In genomic region chr5:93886917-93887361, GRCh38 we compare ENCODE assay signal across 14 cellular contexts.
A peak's percentile ranks its signal among the peaks of the same experiment; 100 is the strongest.
DNase-seq lines count a peak whose midpoint lies in the region; ATAC-seq and TF ChIP-seq lines count a peak whose summit lies in the region.
"Had no signal": no experiment of that assay in that cellular context is flagged by ENCODE, and none has a peak within 500 bp of the region (broad histone marks: within the 10 kb centered on the region; RNA-seq: fewer than 3 reads in every experiment).

No MANE protein-coding gene starts in this region.

- H3K9me3 Mint-ChIP-seq in CD4-positive, alpha-beta memory T cell, result no peaks in the 10 kb centered on the region
- no peaks in the 10 kb centered on the region for H3K9me3 Mint-ChIP-seq in activated naive CD8-positive, alpha-beta T cell treated with anti-CD3 and anti-CD28 coated beads, Interleukin-2, amount 10 ng/mL, durations not matched to agents 7 days and 5 days

- no peak for DNase-seq in CD4-positive, alpha-beta memory T cell
- DNase-seq in HCEC 1CT (peak; percentile 5), right lobe of liver (no peak), BE2C (no peak), GM19238 (ENCODE audit: insufficient read length, low spot score) (no peak)
- DNase-seq in activated naive CD8-positive, alpha-beta T cell treated with anti-CD3 and anti-CD28 coated beads, Interleukin-2, amount 10 ng/mL, durations not matched to agents 7 days and 5 days, result no peak
- DNase-seq: gastrocnemius medialis; NK-92 treated with Interleukin-12 subunit alpha and Interleukin-12 subunit beta, amount 100 ng/mL, for 24 hours; stimulated activated CD4-positive, alpha-beta T cell treated with anti-CD3 and anti-CD28 coated beads, Interleukin-2, amount 100 ng/mL, for 24 hours; tibial artery; WERI-Rb-1 had no signal

- H3K27ac Mint-ChIP-seq in CD4-positive, alpha-beta memory T cell, result peak overlapping the region in 2 of 7 donors; percentile 8 to 80
- H3K27ac Mint-ChIP-seq in activated naive CD8-positive, alpha-beta T cell treated with anti-CD3 and anti-CD28 coated beads, Interleukin-2, amount 10 ng/mL, durations not matched to agents 7 days and 5 days, result peak overlapping the region; percentile 83

- H3K4me1 Mint-ChIP-seq in CD4-positive, alpha-beta memory T cell, result peaks cover 15 to 27% (median 19%) of the 10 kb centered on the region in 4 donors
- peaks cover 9% of the 10 kb centered on the region for H3K4me1 Mint-ChIP-seq in activated naive CD8-positive, alpha-beta T cell treated with anti-CD3 and anti-CD28 coated beads, Interleukin-2, amount 10 ng/mL, durations not matched to agents 7 days and 5 days

- no peaks in the 10 kb centered on the region for H3K27me3 ChIP-seq in CD4-positive, alpha-beta memory T cell (ENCODE audit: insufficient read depth, low read length)
- no peaks in the 10 kb centered on the region for H3K27me3 ChIP-seq in right lobe of liver
- H3K27me3 ChIP-seq in BE2C, result no peaks in the 10 kb centered on the region
- H3K27me3 ChIP-seq: ascending aorta, gastrocnemius medialis, tibial artery had no signal

- no peak for TF ChIP-seq POLR2A in right lobe of liver (IDR thresholded peaks at IDR 0.05)

- no peaks in the 10 kb centered on the region for H3K9me3 ChIP-seq in CD4-positive, alpha-beta memory T cell (ENCODE audit: control insufficient read depth in 1 of 2, low read length in 2 of 2)
- H3K9me3 ChIP-seq in right lobe of liver (no peaks in the 10 kb centered on the region), BE2C (no peaks in the 10 kb centered on the region)
- H3K9me3 ChIP-seq: ascending aorta, gastrocnemius medialis, tibial artery had no signal

- H3K36me3 Mint-ChIP-seq in CD4-positive, alpha-beta memory T cell, result peaks cover 0 to 11% of the 10 kb centered on the region in 2 donors
- no peaks in the 10 kb centered on the region for H3K36me3 Mint-ChIP-seq in activated naive CD8-positive, alpha-beta T cell treated with anti-CD3 and anti-CD28 coated beads, Interleukin-2, amount 10 ng/mL, durations not matched to agents 7 days and 5 days

- peak overlapping the region in 5 of 8 donors; percentile 22 to 78 (median 70) for H3K4me3 Mint-ChIP-seq in CD4-positive, alpha-beta memory T cell
- H3K4me3 Mint-ChIP-seq in activated naive CD8-positive, alpha-beta T cell treated with anti-CD3 and anti-CD28 coated beads, Interleukin-2, amount 10 ng/mL, durations not matched to agents 7 days and 5 days, result peak overlapping the region; percentile 77

- H3K27ac ChIP-seq in CD4-positive, alpha-beta memory T cell (ENCODE audit: low read depth, low read length), result no peak overlapping the region
- no peak overlapping the region for H3K27ac ChIP-seq in right lobe of liver
- H3K27ac ChIP-seq: ascending aorta, gastrocnemius medialis, tibial artery, WERI-Rb-1 had no signal

- WGBS in right lobe of liver (ENCODE audit: insufficient coverage, low coverage, low lambda C conversion rate, missing lambda C conversion rate), result 0% methylated on average over 1 of the region's 1 CpG

- intact Hi-C loops in CD4-positive, alpha-beta memory T cell (cut with micrococcal nuclease), result no loop called here
- intact Hi-C loops in right lobe of liver (cut with DNase I), result no loop called here

- H3K36me3 ChIP-seq in CD4-positive, alpha-beta memory T cell (ENCODE audit: insufficient read depth, low read length), result no peaks in the 10 kb centered on the region
- H3K36me3 ChIP-seq in right lobe of liver, result no peaks in the 10 kb centered on the region
- H3K36me3 ChIP-seq in BE2C, result no peaks in the 10 kb centered on the region
- H3K36me3 ChIP-seq: ascending aorta, gastrocnemius medialis, tibial artery, WERI-Rb-1 had no signal

- no peaks in the 10 kb centered on the region for H3K27me3 Mint-ChIP-seq in CD4-positive, alpha-beta memory T cell
- H3K27me3 Mint-ChIP-seq in activated naive CD8-positive, alpha-beta T cell treated with anti-CD3 and anti-CD28 coated beads, Interleukin-2, amount 10 ng/mL, durations not matched to agents 7 days and 5 days, result no peaks in the 10 kb centered on the region

- POLR2A ChIA-PET in CD4-positive, alpha-beta memory T cell (lab: Charles Lee; ENCODE audit: partially characterized antibody), result no interaction called here
- POLR2A ChIA-PET in activated naive CD8-positive, alpha-beta T cell treated with anti-CD3 and anti-CD28 coated beads, Interleukin-2, amount 10 ng/mL, durations not matched to agents 7 days and 5 days (lab: Charles Lee), result no interaction called here

- CTCF ChIA-PET in CD4-positive, alpha-beta memory T cell (lab: Charles Lee; ENCODE audit: partially characterized antibody), result no interaction called here

- no peak overlapping the region for H3K4me3 ChIP-seq in CD4-positive, alpha-beta memory T cell (ENCODE audit: low read length in 2 of 2)
- H3K4me3 ChIP-seq in right lobe of liver (no peak overlapping the region), BE2C (ENCODE audit: low read depth, low read length) (no peak overlapping the region)
- H3K4me3 ChIP-seq: ascending aorta, gastrocnemius medialis, tibial artery had no signal

- H3K4me1 ChIP-seq in CD4-positive, alpha-beta memory T cell (ENCODE audit: insufficient read depth, low read length), result peaks cover 6% of the 10 kb centered on the region
- H3K4me1 ChIP-seq in right lobe of liver (peaks cover 0 to 28% (median 0%) of the 10 kb centered on the region in 4 donors), BE2C (peaks cover 5% of the 10 kb centered on the region)
- H3K4me1 ChIP-seq: ascending aorta, tibial artery had no signal

- TF ChIP-seq CTCF in right lobe of liver (IDR thresholded peaks at IDR 0.05) (no peak), BE2C (IDR thresholded peaks at IDR 0.05; ENCODE audit: low read depth, low read length) (no peak)

- no peak for ATAC-seq in activated naive CD8-positive, alpha-beta T cell treated with anti-CD3 and anti-CD28 coated beads, Interleukin-2, amount 10 ng/mL, durations not matched to agents 7 days and 5 days (ENCODE audit: low read depth)
- peak in 3 of 4 donors; percentile 51 to 73 (median 63) for ATAC-seq in right lobe of liver
- no peak for ATAC-seq in GM18907 (IDR thresholded peaks at IDR 0.05; ENCODE audit: unreplicated experiment)
- no peak for ATAC-seq in GM19035 (IDR thresholded peaks at IDR 0.05; ENCODE audit: unreplicated experiment)
- ATAC-seq: gastrocnemius medialis had no signal

Comparison
In these comparisons a context has a peak if more than half of its experiments do, and no peak if none do; other contexts are left out.
1. ATAC-seq: peak in right lobe of liver (3 of 4); none in activated naive CD8-positive, alpha-beta T cell treated with anti-CD3 and anti-CD28 coated beads, Interleukin-2, amount 10 ng/mL, durations not matched to agents 7 days and 5 days (single experiment), GM18907 (single experiment) and GM19035 (single experiment).